ENCODE assay signal across 18 cellular contexts in genomic region chr22:48045369-48045768, GRCh38.
DNase-seq lines count a peak whose midpoint lies in the region; ATAC-seq, FAIRE-seq and TF ChIP-seq lines count a peak whose summit lies in the region.
"Had no signal": no experiment of that assay in that cellular context is flagged by ENCODE, and none has a peak within 500 bp of the region (broad histone marks: within the 10 kb centered on the region; RNA-seq: fewer than 3 reads in every experiment).

No MANE protein-coding gene starts in this region.

- H3K4me1 ChIP-seq in kidney (ENCODE audit: control insufficient read depth in 1 of 2, insufficient read depth in 1 of 2, low read depth in 1 of 2, low read length in 2 of 2) (no peaks in the 10 kb centered on the region), neural progenitor cell (no peaks in the 10 kb centered on the region)
- H3K4me1 ChIP-seq: left ventricle myocardium inferior, pancreas, upper lobe of left lung had no signal

- H3K9me3 ChIP-seq in kidney (ENCODE audit: control insufficient read depth in 1 of 2, low read length in 2 of 2), result no peaks in the 10 kb centered on the region
- H3K9me3 ChIP-seq in neural progenitor cell (ENCODE audit: low read depth), result no peaks in the 10 kb centered on the region
- H3K9me3 ChIP-seq: MG63, pancreas, upper lobe of left lung had no signal

- H3K36me3 ChIP-seq in kidney (ENCODE audit: control insufficient read depth in 1 of 2, insufficient read depth in 2 of 2, low read length in 2 of 2) (no peaks in the 10 kb centered on the region), neural progenitor cell (no peaks in the 10 kb centered on the region)
- H3K36me3 ChIP-seq: left ventricle myocardium inferior, MG63, pancreas, upper lobe of left lung had no signal

- DNase-seq in GM13977 (ENCODE audit: low spot score) (peak; percentile 49), kidney (no peak), neural progenitor cell (ENCODE audit: low spot score) (no peak), MCF 10A (ENCODE audit: unreplicated experiment) (no peak)
- DNase-seq in central memory CD8-positive, alpha-beta T cell (ENCODE audit: low spot score in 2 of 2), result no peak
- DNase-seq in stimulated activated CD4-positive, alpha-beta T cell treated with anti-CD3 and anti-CD28 coated beads, Interleukin-4, amount 100 ng/mL, for 1 hour, result no peak
- DNase-seq: activated CD4-positive, alpha-beta T cell treated with anti-CD3 and anti-CD28 coated beads, Interleukin-2, amount 10 ng/mL, durations not matched to agents 7 days and 5 days; foreskin melanocyte; left ventricle myocardium inferior; MG63; NCI-H510A treated with DMSO at 0.1 percent for 48 hours; pancreas; upper lobe of left lung had no signal

- POLR2A ChIA-PET in MCF 10A (lab: Yijun Ruan, JAX), result no interaction called here

- H3K27me3 ChIP-seq in neural progenitor cell, result no peaks in the 10 kb centered on the region
- H3K27me3 ChIP-seq: MG63, pancreas, upper lobe of left lung had no signal

- H4K20me1 ChIP-seq in neural progenitor cell (ENCODE audit: low read depth), result no peaks in the 10 kb centered on the region

- no peaks in the 10 kb centered on the region for H3F3A ChIP-seq in neural progenitor cell (ENCODE audit: low read depth)

- CTCF ChIA-PET in MCF 10A (lab: Yijun Ruan, JAX), result no interaction called here

- no TSS peak for BruUV-seq in MCF 10A (replicated peaks; lab: Mats Ljungman, UMichigan)

- no peak for FAIRE-seq in kidney (lab: Jason Lieb, UNC)
- FAIRE-seq: pancreas had no signal

- TF ChIP-seq CTCF in GM13977 (IDR thresholded peaks at IDR 0.05; ENCODE audit: extremely low read depth, insufficient read depth, missing control alignments), result no peak
- TF ChIP-seq CTCF in kidney (IDR thresholded peaks at IDR 0.05; ENCODE audit: borderline replicate concordance, extremely low read depth, insufficient read depth), result no peak
- TF ChIP-seq CTCF in neural progenitor cell (IDR thresholded peaks at IDR 0.05), result no peak
- TF ChIP-seq CTCF in MCF 10A (IDR thresholded peaks at IDR 0.05; ENCODE audit: unreplicated experiment), result no peak

- no peak overlapping the region for H3K4me2 ChIP-seq in neural progenitor cell

- no peak overlapping the region for H3K4me3 Mint-ChIP-seq in central memory CD8-positive, alpha-beta T cell
- H3K4me3 Mint-ChIP-seq in neural progenitor cell, result no peak overlapping the region
- no peak overlapping the region for H3K4me3 Mint-ChIP-seq in MCF 10A (ENCODE audit: unreplicated experiment)
- H3K4me3 Mint-ChIP-seq: activated CD4-positive, alpha-beta T cell treated with anti-CD3 and anti-CD28 coated beads, Interleukin-2, amount 10 ng/mL, durations not matched to agents 7 days and 5 days; activated naive CD8-positive, alpha-beta T cell; B cell had no signal

- H3K4me3 ChIP-seq in kidney (ENCODE audit: low read length in 2 of 2), result no peak overlapping the region
- no peak overlapping the region for H3K4me3 ChIP-seq in neural progenitor cell
- H3K4me3 ChIP-seq: coronary artery, left ventricle myocardium inferior, MG63, pancreas, upper lobe of left lung had no signal

- H3K9ac ChIP-seq in kidney (ENCODE audit: low read length in 2 of 2), result no peak overlapping the region
- no peak overlapping the region for H3K9ac ChIP-seq in neural progenitor cell

- intact Hi-C loops in kidney (cut with DNase I) (no loop called here), MCF 10A (cut with micrococcal nuclease) (no loop called here)

- no peaks in the 10 kb centered on the region for H3K36me3 Mint-ChIP-seq in central memory CD8-positive, alpha-beta T cell (ENCODE audit: insufficient read depth)
- no peaks in the 10 kb centered on the region for H3K36me3 Mint-ChIP-seq in neural progenitor cell
- H3K36me3 Mint-ChIP-seq in MCF 10A (ENCODE audit: insufficient read depth, unreplicated experiment), result no peaks in the 10 kb centered on the region
- H3K36me3 Mint-ChIP-seq: activated naive CD8-positive, alpha-beta T cell had no signal

- no peak overlapping the region for H2AFZ ChIP-seq in neural progenitor cell (replicated peaks)

- H3K27me3 Mint-ChIP-seq in central memory CD8-positive, alpha-beta T cell, result peaks cover 13% of the 10 kb centered on the region
- H3K27me3 Mint-ChIP-seq in neural progenitor cell (ENCODE audit: insufficient read depth, low read depth), result peaks cover 6% of the 10 kb centered on the region
- no peaks in the 10 kb centered on the region for H3K27me3 Mint-ChIP-seq in MCF 10A (ENCODE audit: insufficient read depth, unreplicated experiment)

- no peak overlapping the region for H3K27ac ChIP-seq in kidney (ENCODE audit: low read depth in 2 of 2, low read length in 2 of 2)
- H3K27ac ChIP-seq in neural progenitor cell, result no peak overlapping the region
- H3K27ac ChIP-seq: coronary artery, left ventricle myocardium inferior, pancreas, upper lobe of left lung had no signal

- ATAC-seq in GM21360 (IDR thresholded peaks at IDR 0.05; ENCODE audit: unreplicated experiment) (peak; percentile 66), HG03045 (IDR thresholded peaks at IDR 0.05; ENCODE audit: unreplicated experiment) (peak; percentile 84)
- ATAC-seq in central memory CD8-positive, alpha-beta T cell (replicated peaks; ENCODE audit: extremely low read depth, poor library complexity, severe bottlenecking), result peak; percentile 24
- ATAC-seq: pancreas had no signal

- no peaks in the 10 kb centered on the region for H3K4me1 Mint-ChIP-seq in central memory CD8-positive, alpha-beta T cell
- H3K4me1 Mint-ChIP-seq in neural progenitor cell (peaks cover 14% of the 10 kb centered on the region), MCF 10A (ENCODE audit: insufficient read depth, unreplicated experiment) (no peaks in the 10 kb centered on the region)

- no peak overlapping the region for H3K27ac Mint-ChIP-seq in central memory CD8-positive, alpha-beta T cell (ENCODE audit: low read depth)
- H3K27ac Mint-ChIP-seq in neural progenitor cell, result no peak overlapping the region
- H3K27ac Mint-ChIP-seq in MCF 10A (ENCODE audit: low read depth, unreplicated experiment), result no peak overlapping the region
- H3K27ac Mint-ChIP-seq: activated CD4-positive, alpha-beta T cell treated with anti-CD3 and anti-CD28 coated beads, Interleukin-2, amount 10 ng/mL, durations not matched to agents 7 days and 5 days; activated naive CD8-positive, alpha-beta T cell; B cell had no signal

- H3K9me3 Mint-ChIP-seq in central memory CD8-positive, alpha-beta T cell, result no peaks in the 10 kb centered on the region
- H3K9me3 Mint-ChIP-seq in neural progenitor cell, result peaks cover 5% of the 10 kb centered on the region
- peaks cover 32% of the 10 kb centered on the region for H3K9me3 Mint-ChIP-seq in MCF 10A (ENCODE audit: unreplicated experiment)
- H3K9me3 Mint-ChIP-seq: activated CD4-positive, alpha-beta T cell treated with anti-CD3 and anti-CD28 coated beads, Interleukin-2, amount 10 ng/mL, durations not matched to agents 7 days and 5 days had no signal

- no peaks in the 10 kb centered on the region for H3K79me2 ChIP-seq in neural progenitor cell (ENCODE audit: low read depth)

- in situ Hi-C loops in GM13977 (cut with MboI; ENCODE audit: low pct_unique_long_range_greater_than_20kb, low sequenced_read_pairs, unreplicated experiment), result no loop called here

Comparison
In these comparisons a context has a peak if more than half of its experiments do, and no peak if none do; other contexts are left out.
1. ATAC-seq: peak in every context shown above with its lines; median percentile 84 in HG03045; 66 in GM21360; 24 in central memory CD8-positive, alpha-beta T cell.